2 cellular contexts compared by ENCODE assay signal in genomic region chr1:196774195-196774594, GRCh38.
TF ChIP-seq lines count a peak whose summit lies in the region.

No MANE protein-coding gene starts in this region.

TF ChIP-seq in liver, 16 proteins besides CTCF, POLR2A, EP300 and RAD21:
- no peak for TF ChIP-seq RXRA (IDR thresholded peaks at IDR 0.05)
- TF ChIP-seq TAF1 (conservative IDR thresholded peaks at IDR 0.05): no peak
- TF ChIP-seq, protein P1, sequence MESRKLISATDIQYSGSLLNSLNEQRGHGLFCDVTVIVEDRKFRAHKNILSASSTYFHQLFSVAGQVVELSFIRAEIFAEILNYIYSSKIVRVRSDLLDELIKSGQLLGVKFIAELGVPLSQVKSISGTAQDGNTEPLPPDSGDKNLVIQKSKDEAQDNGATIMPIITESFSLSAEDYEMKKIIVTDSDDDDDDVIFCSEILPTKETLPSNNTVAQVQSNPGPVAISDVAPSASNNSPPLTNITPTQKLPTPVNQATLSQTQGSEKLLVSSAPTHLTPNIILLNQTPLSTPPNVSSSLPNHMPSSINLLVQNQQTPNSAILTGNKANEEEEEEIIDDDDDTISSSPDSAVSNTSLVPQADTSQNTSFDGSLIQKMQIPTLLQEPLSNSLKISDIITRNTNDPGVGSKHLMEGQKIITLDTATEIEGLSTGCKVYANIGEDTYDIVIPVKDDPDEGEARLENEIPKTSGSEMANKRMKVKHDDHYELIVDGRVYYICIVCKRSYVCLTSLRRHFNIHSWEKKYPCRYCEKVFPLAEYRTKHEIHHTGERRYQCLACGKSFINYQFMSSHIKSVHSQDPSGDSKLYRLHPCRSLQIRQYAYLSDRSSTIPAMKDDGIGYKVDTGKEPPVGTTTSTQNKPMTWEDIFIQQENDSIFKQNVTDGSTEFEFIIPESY (IDR thresholded peaks at IDR 0.05): no peak
- TF ChIP-seq SP1 (IDR thresholded peaks at IDR 0.05): no peak
- TF ChIP-seq, protein P2, sequence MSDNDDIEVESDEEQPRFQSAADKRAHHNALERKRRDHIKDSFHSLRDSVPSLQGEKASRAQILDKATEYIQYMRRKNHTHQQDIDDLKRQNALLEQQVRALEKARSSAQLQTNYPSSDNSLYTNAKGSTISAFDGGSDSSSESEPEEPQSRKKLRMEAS (IDR thresholded peaks at IDR 0.05): no peak
- TF ChIP-seq HNF4A (conservative IDR thresholded peaks at IDR 0.05): no peak
- TF ChIP-seq JUND (IDR thresholded peaks at IDR 0.05): no peak
- TF ChIP-seq FOXA1 (IDR thresholded peaks at IDR 0.05): no peak
- no peak for TF ChIP-seq FOXA2 (IDR thresholded peaks at IDR 0.05)
- TF ChIP-seq GABPA (IDR thresholded peaks at IDR 0.05 in 1 of 2, conservative IDR thresholded peaks at IDR 0.05 in 1 of 2): no peak
- TF ChIP-seq ATF3 (IDR thresholded peaks at IDR 0.05): no peak
- no peak for TF ChIP-seq YY1 (IDR thresholded peaks at IDR 0.05)
- TF ChIP-seq EGR1 (IDR thresholded peaks at IDR 0.05; ENCODE audit: low read depth in 2 of 2): no peak

TF ChIP-seq in HepG2, 621 proteins besides CTCF, POLR2A, EP300 and RAD21:
- TF ChIP-seq YY1 (IDR thresholded peaks at IDR 0.05; ENCODE audit: insufficient read depth, insufficient replicate concordance, low read depth, low read length): no peak
- no peak for TF ChIP-seq ZNF30 (CRISPR knock-in tag; IDR thresholded peaks at IDR 0.05)
- no peak for TF ChIP-seq ZBTB26 (CRISPR knock-in tag; IDR thresholded peaks at IDR 0.05; ENCODE audit: borderline replicate concordance)
- no peak for TF ChIP-seq ZSCAN12 (CRISPR knock-in tag; IDR thresholded peaks at IDR 0.05)
- TF ChIP-seq MED1 (CRISPR knock-in tag; IDR thresholded peaks at IDR 0.05): no peak
- TF ChIP-seq ZNF652 (CRISPR knock-in tag; IDR thresholded peaks at IDR 0.05; ENCODE audit: borderline replicate concordance, low read depth): no peak
- no peak for TF ChIP-seq ZBTB7A (CRISPR knock-in tag; IDR thresholded peaks at IDR 0.05)
- TF ChIP-seq ZNF101 (CRISPR knock-in tag; IDR thresholded peaks at IDR 0.05; ENCODE audit: borderline replicate concordance, low read depth): no peak
- no peak for TF ChIP-seq ZNF256 (CRISPR knock-in tag; conservative IDR thresholded peaks at IDR 0.05)
- no peak for TF ChIP-seq JUND (CRISPR knock-in tag; IDR thresholded peaks at IDR 0.05)
- TF ChIP-seq, protein P3, sequence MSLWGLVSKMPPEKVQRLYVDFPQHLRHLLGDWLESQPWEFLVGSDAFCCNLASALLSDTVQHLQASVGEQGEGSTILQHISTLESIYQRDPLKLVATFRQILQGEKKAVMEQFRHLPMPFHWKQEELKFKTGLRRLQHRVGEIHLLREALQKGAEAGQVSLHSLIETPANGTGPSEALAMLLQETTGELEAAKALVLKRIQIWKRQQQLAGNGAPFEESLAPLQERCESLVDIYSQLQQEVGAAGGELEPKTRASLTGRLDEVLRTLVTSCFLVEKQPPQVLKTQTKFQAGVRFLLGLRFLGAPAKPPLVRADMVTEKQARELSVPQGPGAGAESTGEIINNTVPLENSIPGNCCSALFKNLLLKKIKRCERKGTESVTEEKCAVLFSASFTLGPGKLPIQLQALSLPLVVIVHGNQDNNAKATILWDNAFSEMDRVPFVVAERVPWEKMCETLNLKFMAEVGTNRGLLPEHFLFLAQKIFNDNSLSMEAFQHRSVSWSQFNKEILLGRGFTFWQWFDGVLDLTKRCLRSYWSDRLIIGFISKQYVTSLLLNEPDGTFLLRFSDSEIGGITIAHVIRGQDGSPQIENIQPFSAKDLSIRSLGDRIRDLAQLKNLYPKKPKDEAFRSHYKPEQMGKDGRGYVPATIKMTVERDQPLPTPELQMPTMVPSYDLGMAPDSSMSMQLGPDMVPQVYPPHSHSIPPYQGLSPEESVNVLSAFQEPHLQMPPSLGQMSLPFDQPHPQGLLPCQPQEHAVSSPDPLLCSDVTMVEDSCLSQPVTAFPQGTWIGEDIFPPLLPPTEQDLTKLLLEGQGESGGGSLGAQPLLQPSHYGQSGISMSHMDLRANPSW (CRISPR knock-in tag; IDR thresholded peaks at IDR 0.05; ENCODE audit: borderline replicate concordance): no peak
- no peak for TF ChIP-seq ZNF263 (CRISPR knock-in tag; IDR thresholded peaks at IDR 0.05)
- no peak for TF ChIP-seq SMARCE1 (IDR thresholded peaks at IDR 0.05; ENCODE audit: borderline replicate concordance)
- TF ChIP-seq MXI1 (IDR thresholded peaks at IDR 0.05; ENCODE audit: borderline replicate concordance, low read depth, low read length): no peak
- TF ChIP-seq PHF21A (CRISPR knock-in tag; IDR thresholded peaks at IDR 0.05): no peak
- TF ChIP-seq, protein P4, sequence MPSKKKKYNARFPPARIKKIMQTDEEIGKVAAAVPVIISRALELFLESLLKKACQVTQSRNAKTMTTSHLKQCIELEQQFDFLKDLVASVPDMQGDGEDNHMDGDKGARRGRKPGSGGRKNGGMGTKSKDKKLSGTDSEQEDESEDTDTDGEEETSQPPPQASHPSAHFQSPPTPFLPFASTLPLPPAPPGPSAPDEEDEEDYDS (CRISPR knock-in tag; IDR thresholded peaks at IDR 0.05): no peak
- no peak for TF ChIP-seq CENPBD1 (CRISPR knock-in tag; IDR thresholded peaks at IDR 0.05; ENCODE audit: borderline replicate concordance, low read depth)
- TF ChIP-seq POLR2AphosphoS2 (IDR thresholded peaks at IDR 0.05; ENCODE audit: low read depth, low read length): no peak
